23 cellular contexts compared by ENCODE assay signal in genomic region chr20:916825-917224, GRCh38. TPM values are rescaled to one million over a fixed set of nuclear protein-coding genes. Genes with fewer than 3 reads are reported as not detected.
DNase-seq lines count a peak whose midpoint lies in the region; ATAC-seq, FAIRE-seq and TF ChIP-seq lines count a peak whose summit lies in the region.
"Had no signal": no experiment of that assay in that cellular context is flagged by ENCODE, and none has a peak within 500 bp of the region (broad histone marks: within the 10 kb centered on the region; RNA-seq: fewer than 3 reads in every experiment).

No MANE protein-coding gene starts in this region.

- H3K9me2 ChIP-seq in GM23338 (ENCODE audit: insufficient read depth), result no peaks in the 10 kb centered on the region

- H3K79me2 ChIP-seq in GM23338 (replicated peaks; ENCODE audit: insufficient read depth) (no peaks in the 10 kb centered on the region), osteoblast (ENCODE audit: insufficient read depth, low read length) (no peaks in the 10 kb centered on the region)

- DNase-seq in GM23338 (ENCODE audit: low spot score), result peak; percentile 37
- no peak for DNase-seq in T-helper 17 cell
- peak; percentile 51 for DNase-seq in iPS-NIHi11 (ENCODE audit: low spot score)
- peak; percentile 19 for DNase-seq in osteoblast (ENCODE audit: insufficient read length, low spot score, missing footprints)
- DNase-seq in cerebellar cortex (ENCODE audit: low spot score), result no peak
- no peak for DNase-seq in NCI-H748 treated with DMSO at 0.1 percent for 48 hours (lab: John Stamatoyannopoulos, UW)
- no peak for DNase-seq in HTR-8/SVneo (ENCODE audit: insufficient read length, low spot score)
- DNase-seq: C1 segment of cervical spinal cord; CD8-positive, alpha-beta memory T cell; NCI-H1092 treated with DMSO at 0.1 percent for 48 hours; NCI-H2081 treated with DMSO at 0.1 percent for 48 hours; NCI-H510A; NCI-H82; SHP77 had no signal

- H3K27me3 ChIP-seq in GM23338 (ENCODE audit: insufficient read depth), result no peaks in the 10 kb centered on the region
- H3K27me3 ChIP-seq in osteoblast (ENCODE audit: insufficient read depth, low read length), result no peaks in the 10 kb centered on the region

- H4K20me1 ChIP-seq in GM23338 (replicated peaks; ENCODE audit: insufficient read depth) (no peaks in the 10 kb centered on the region), osteoblast (ENCODE audit: insufficient read depth, low read length) (no peaks in the 10 kb centered on the region)

- FAIRE-seq in HTR-8/SVneo (lab: Jason Lieb, UNC), result no peak
- FAIRE-seq: A549, D721Med, GM12891, GM19239 had no signal

- H3K4me3 Mint-ChIP-seq in GM23338 (peak overlapping the region; percentile 2; the same call in 1 of the 3 replicates), T-helper 17 cell (no peak overlapping the region)
- H3K4me3 Mint-ChIP-seq: CD8-positive, alpha-beta memory T cell; IgD-negative memory B cell had no signal

- no peaks in the 10 kb centered on the region for H3K9me3 ChIP-seq in T-helper 17 cell (ENCODE audit: control insufficient read depth, low read length, poor library complexity, severe bottlenecking)
- no peaks in the 10 kb centered on the region for H3K9me3 ChIP-seq in osteoblast (ENCODE audit: low read depth, low read length)
- H3K9me3 ChIP-seq: A549 had no signal

- H3K36me3 Mint-ChIP-seq in GM23338 (ENCODE audit: low read depth) (no peaks in the 10 kb centered on the region), T-helper 17 cell (ENCODE audit: low read depth) (no peaks in the 10 kb centered on the region)
- H3K36me3 Mint-ChIP-seq: CD8-positive, alpha-beta memory T cell had no signal

- H3K36me3 ChIP-seq in GM23338 (ENCODE audit: insufficient read depth), result no peaks in the 10 kb centered on the region
- no peaks in the 10 kb centered on the region for H3K36me3 ChIP-seq in osteoblast (ENCODE audit: insufficient read depth, low read length)

- peak overlapping the region; percentile 83; the same call in 1 of the 2 replicates for H2AFZ ChIP-seq in GM23338
- H2AFZ ChIP-seq in osteoblast (ENCODE audit: low read length), result no peak overlapping the region
- H2AFZ ChIP-seq: GM23248 had no signal

- TF ChIP-seq CTCF in GM23338 (conservative IDR thresholded peaks at IDR 0.05; ENCODE audit: low read depth in 2 of 2) (no peak), osteoblast (IDR thresholded peaks at IDR 0.05; ENCODE audit: extremely low read depth, low read depth, low read length) (no peak)

- no peaks in the 10 kb centered on the region for H3F3A ChIP-seq in GM23338 (replicated peaks; ENCODE audit: low read depth)

- ATAC-seq in GM23338, result peak; percentile 57
- ATAC-seq in T-helper 17 cell, result no peak

- H3K27ac ChIP-seq in GM23338 (ENCODE audit: low read depth), result no peak overlapping the region
- no peak overlapping the region for H3K27ac ChIP-seq in osteoblast (ENCODE audit: low read depth, low read length)
- H3K27ac ChIP-seq: A549, GM23248, HL-60, SK-N-MC had no signal

- peaks cover 5% of the 10 kb centered on the region for H3K27me3 Mint-ChIP-seq in GM23338 (ENCODE audit: insufficient read depth, low read depth, poor library complexity)
- peaks cover 59% of the 10 kb centered on the region for H3K27me3 Mint-ChIP-seq in T-helper 17 cell

- peak overlapping the region; percentile 57 for H3K4me2 ChIP-seq in GM23338
- H3K4me2 ChIP-seq in osteoblast (ENCODE audit: insufficient read depth, low read length), result no peak overlapping the region
- H3K4me2 ChIP-seq: A549 had no signal

- H3K27ac Mint-ChIP-seq in GM23338 (no peak overlapping the region), T-helper 17 cell (peak overlapping the region; percentile 19)

- H3K4me3 ChIP-seq in GM23338, result no peak overlapping the region
- no peak overlapping the region for H3K4me3 ChIP-seq in osteoblast (ENCODE audit: insufficient read depth, low read length)
- H3K4me3 ChIP-seq: A549, GM23248, SK-N-MC had no signal

- H3K9me3 Mint-ChIP-seq in GM23338, result peaks cover 4% of the 10 kb centered on the region
- H3K9me3 Mint-ChIP-seq: CD8-positive, alpha-beta memory T cell had no signal

- H3K4me1 ChIP-seq in GM23338 (ENCODE audit: insufficient read depth) (no peaks in the 10 kb centered on the region), osteoblast (ENCODE audit: insufficient read depth, low read length) (peaks cover 12% of the 10 kb centered on the region)
- H3K4me1 ChIP-seq: A549 had no signal

- H3K4me1 Mint-ChIP-seq in GM23338 (peaks cover 20% of the 10 kb centered on the region), T-helper 17 cell (peaks cover 8% of the 10 kb centered on the region)
- H3K4me1 Mint-ChIP-seq: CD8-positive, alpha-beta memory T cell had no signal

TF ChIP-seq in GM23338, 12 proteins besides CTCF, POLR2A, EP300 and RAD21 (continues in another document):
- TF ChIP-seq EZH2phosphoT487 (IDR thresholded peaks at IDR 0.05; ENCODE audit: unreplicated experiment) (no peak), POLR2AphosphoS5 (IDR thresholded peaks at IDR 0.05; ENCODE audit: low read depth) (no peak), ZNF114 (CRISPR knock-in tag; IDR thresholded peaks at IDR 0.05) (no peak), EZH2 (IDR thresholded peaks at IDR 0.05; ENCODE audit: low read depth, unreplicated experiment) (no peak), ZNF462 (CRISPR knock-in tag; IDR thresholded peaks at IDR 0.05) (no peak), CREB1 (CRISPR knock-in tag; IDR thresholded peaks at IDR 0.05; ENCODE audit: low read depth) (no peak), ETS1 (IDR thresholded peaks at IDR 0.05) (no peak), ZNF331 (CRISPR knock-in tag; IDR thresholded peaks at IDR 0.05; ENCODE audit: low read depth) (no peak)

RNA-seq across cellular contexts. Expression of gene ANGPT4, which starts 0.7 kb away (rescaled TPM):
- 0.17 and 1.0 TPM in 2 replicates for total RNA-seq in GM23338 (2014; rRNA removed; shearing (Covaris generic))
- 0.05 TPM in 1 of 2 replicates, not detected in the other for polyA plus RNA-seq in GM23338 (2016; fragmentation: Nextera tagmentation; extraction: Ambion mirVana)
- total RNA-seq in T-helper 17 cell, result not detected
- under 0.01 TPM in 2 replicates for total RNA-seq in osteoblast
- total RNA-seq: CD8-positive, alpha-beta memory T cell; GM23248; RPMI7951 had no signal
- polyA plus RNA-seq: CD8-positive, alpha-beta memory T cell; GM23248; IgD-negative memory B cell had no signal

Comparison
In these comparisons a context has a peak if more than half of its experiments do, and no peak if none do; other contexts are left out.
1. DNase-seq: peak in GM23338 (single experiment), iPS-NIHi11 (single experiment) and osteoblast (single experiment); none in T-helper 17 cell (0 of 3), cerebellar cortex (single experiment), NCI-H748 treated with DMSO at 0.1 percent for 48 hours (single experiment) and HTR-8/SVneo (single experiment).